In the genomic region with DNA sequence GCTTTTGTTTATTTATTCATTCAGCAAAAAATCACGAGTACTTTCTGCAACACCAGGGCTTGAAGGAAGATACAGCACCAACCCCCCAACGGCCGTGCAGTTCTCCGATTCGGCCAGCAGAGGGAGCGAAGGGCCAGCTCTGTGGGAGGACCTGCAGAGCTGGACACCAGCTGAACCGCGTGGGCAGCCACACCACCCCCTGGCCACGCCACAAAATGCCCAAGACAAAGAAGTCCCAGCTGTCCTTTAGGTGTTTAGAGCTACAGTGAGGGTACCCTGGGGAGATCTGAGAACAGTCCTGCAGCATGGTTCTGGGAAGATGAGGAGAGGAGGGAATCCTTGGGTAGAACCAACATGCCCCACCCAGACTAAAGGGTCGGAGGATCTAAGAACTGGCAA, we compare ENCODE assay signal across 8 cellular contexts.
DNase-seq lines count a peak whose midpoint lies in the region; ATAC-seq and TF ChIP-seq lines count a peak whose summit lies in the region.

No MANE protein-coding gene starts in this region.

- peak; percentile 61 for ATAC-seq in CD4-positive, alpha-beta T cell (ENCODE audit: poor library complexity)
- ATAC-seq in GM19438 (IDR thresholded peaks at IDR 0.05; ENCODE audit: low read depth, unreplicated experiment): peak; percentile 92
- ATAC-seq in IMR-90 (ENCODE audit: low read depth): peak; percentile 99

- peaks cover 4% of the 10 kb centered on the region for H3K4me1 Mint-ChIP-seq in CD4-positive, alpha-beta T cell (ENCODE audit: low read depth)
- H3K4me1 Mint-ChIP-seq in type B pancreatic cell (ENCODE audit: unreplicated experiment): peaks cover 34% of the 10 kb centered on the region

- no CpG with 5 or more reads among the region's 10 CpGs for WGBS in IMR-90 (ENCODE audit: extremely low coverage in 2 of 2, insufficient read length in 1 of 2), 2 experiments
- no CpG with 5 or more reads among the region's 10 CpGs for WGBS in trophoblast cell (ENCODE audit: extremely low coverage, insufficient coverage, insufficient read length)

- H3K18ac ChIP-seq in IMR-90 (ENCODE audit: low read depth, low read length): no peak overlapping the region
- H3K18ac ChIP-seq in trophoblast cell (ENCODE audit: low read length): no peak overlapping the region

- H4K12ac ChIP-seq in trophoblast cell (ENCODE audit: low read depth, low read length): no peak overlapping the region

- peak; percentile 98 for TF ChIP-seq CTCF in CD4-positive, alpha-beta T cell (IDR thresholded peaks at IDR 0.05)
- peak; percentile 89 for TF ChIP-seq CTCF in IMR-90 (conservative IDR thresholded peaks at IDR 0.05; ENCODE audit: low read depth, low read length)
- TF ChIP-seq CTCF in type B pancreatic cell (conservative IDR thresholded peaks at IDR 0.05): peak; percentile 97

- H2AK5ac ChIP-seq in IMR-90 (ENCODE audit: low read depth, low read length): no peak overlapping the region
- no peak overlapping the region for H2AK5ac ChIP-seq in trophoblast cell (ENCODE audit: low read length)

- dilution Hi-C loops in IMR-90 (cut with HindIII; ENCODE audit: low sequenced_read_pairs, unreplicated experiment): no loop called here

- no peak overlapping the region for H3K4me3 Mint-ChIP-seq in CD4-positive, alpha-beta T cell
- peak overlapping the region; percentile 26 for H3K4me3 Mint-ChIP-seq in type B pancreatic cell

- no TSS peak for BruUV-seq in IMR-90 (replicated peaks; lab: Mats Ljungman, UMichigan)

- no peak overlapping the region for H3K27ac ChIP-seq in CD4-positive, alpha-beta T cell (ENCODE audit: low read depth, low read length)
- H3K27ac ChIP-seq in IMR-90 (ENCODE audit: insufficient read depth, low read length) (no peak overlapping the region), trophoblast cell (ENCODE audit: low read depth, low read length) (no peak overlapping the region)

- no peak overlapping the region for H3K4me2 ChIP-seq in IMR-90 (ENCODE audit: low read depth, low read length)
- no peak overlapping the region for H3K4me2 ChIP-seq in trophoblast cell (ENCODE audit: low read length)

- peaks cover 6% of the 10 kb centered on the region for H3K36me3 Mint-ChIP-seq in CD4-positive, alpha-beta T cell (ENCODE audit: low read depth)
- peaks cover 9% of the 10 kb centered on the region for H3K36me3 Mint-ChIP-seq in type B pancreatic cell

- intact Hi-C loops in CD4-positive, alpha-beta T cell (cut with DNase I, micrococcal nuclease): loop anchor here (1.0 to 10.0 kb wide), 5 partner anchors 177 to 434 kb away; no protein-coding TSS in a partner anchor
- intact Hi-C loops in IMR-90 (cut with micrococcal nuclease): loop anchor here (1.0 kb wide), 5 partner anchors 83 to 432 kb away; a partner anchor contains a TSS

- H3K9me3 ChIP-seq in CD4-positive, alpha-beta T cell (ENCODE audit: control insufficient read depth, low read length): no peaks in the 10 kb centered on the region
- no peaks in the 10 kb centered on the region for H3K9me3 ChIP-seq in IMR-90 (ENCODE audit: control insufficient read depth, insufficient read depth, low read length)
- no peaks in the 10 kb centered on the region for H3K9me3 ChIP-seq in trophoblast cell (ENCODE audit: insufficient read depth, low read depth, low read length)

- peak overlapping the region; percentile 27; the same call in 1 of the 2 replicates for H3K4ac ChIP-seq in IMR-90 (ENCODE audit: low read depth, low read length)
- H3K4ac ChIP-seq in trophoblast cell (ENCODE audit: low read depth, low read length): no peak overlapping the region

- in situ Hi-C loops in IMR-90 (cut with MboI; ENCODE audit: low sequenced_read_pairs): loop anchor here (10.0 kb wide), 2 partner anchors 202 to 432 kb away; no protein-coding TSS in a partner anchor

- H3K9me3 Mint-ChIP-seq in CD4-positive, alpha-beta T cell: no peaks in the 10 kb centered on the region
- peaks cover 10% of the 10 kb centered on the region for H3K9me3 Mint-ChIP-seq in type B pancreatic cell

- no peaks in the 10 kb centered on the region for H4K20me1 ChIP-seq in IMR-90 (ENCODE audit: insufficient read depth, low read length)

- no peak overlapping the region for H3K56ac ChIP-seq in IMR-90 (ENCODE audit: extremely low read depth, insufficient read depth, low read length)

- peak overlapping the region; percentile 90 for H2AFZ ChIP-seq in IMR-90 (replicated peaks; ENCODE audit: low read length, poor library complexity)
- H2AFZ ChIP-seq in trophoblast cell (ENCODE audit: insufficient read depth, low read length, poor library complexity): no peak overlapping the region

- H3K27me3 Mint-ChIP-seq in CD4-positive, alpha-beta T cell: no peaks in the 10 kb centered on the region
- no peaks in the 10 kb centered on the region for H3K27me3 Mint-ChIP-seq in type B pancreatic cell

- no peak overlapping the region for H3K14ac ChIP-seq in IMR-90 (replicated peaks; ENCODE audit: low read depth, low read length)
- H3K14ac ChIP-seq in trophoblast cell (ENCODE audit: low read length): no peak overlapping the region

- no peak overlapping the region for H4K91ac ChIP-seq in IMR-90 (ENCODE audit: insufficient read depth, low read depth, low read length)
- H4K91ac ChIP-seq in trophoblast cell (ENCODE audit: low read depth, low read length): no peak overlapping the region

- peak overlapping the region; percentile 70 for H2AK9ac ChIP-seq in IMR-90 (replicated peaks; ENCODE audit: low read depth, low read length, poor library complexity)

- H3K9ac ChIP-seq in IMR-90 (ENCODE audit: low read depth, low read length): no peak overlapping the region
- no peak overlapping the region for H3K9ac ChIP-seq in trophoblast cell (ENCODE audit: low read length)

- H4K5ac ChIP-seq in IMR-90 (ENCODE audit: low read depth, low read length): no peak overlapping the region

- CTCF ChIA-PET in CD4-positive, alpha-beta T cell (lab: Charles Lee): interaction anchor here (0.6 to 1.7 kb wide), 13 partner anchors 11 to 429 kb away, joined by 3 to 9 read pairs (median 3); no protein-coding TSS in a partner anchor
- CTCF ChIA-PET in IMR-90 (lab: Yijun Ruan, JAX): interaction anchor here (0.5 to 2.8 kb wide), 22 partner anchors 9 to 433 kb away, joined by 3 to 16 read pairs (median 4); no protein-coding TSS in a partner anchor

- no peak overlapping the region for H2BK15ac ChIP-seq in IMR-90 (ENCODE audit: low read depth, low read length)

- no peaks in the 10 kb centered on the region for H3K27me3 ChIP-seq in CD4-positive, alpha-beta T cell (ENCODE audit: control insufficient read depth, insufficient read depth, low read length)
- H3K27me3 ChIP-seq in IMR-90 (ENCODE audit: control insufficient read depth, insufficient read depth, low read length) (no peaks in the 10 kb centered on the region), trophoblast cell (ENCODE audit: insufficient read depth, low read length) (no peaks in the 10 kb centered on the region)

- TF ChIP-seq RAD21 in IMR-90 (IDR thresholded peaks at IDR 0.05; ENCODE audit: low read length): peak; percentile 93

- no peaks in the 10 kb centered on the region for H3K79me2 ChIP-seq in trophoblast cell (ENCODE audit: control insufficient read depth, insufficient read depth, low read length, poor library complexity)

- no peak overlapping the region for H3K23ac ChIP-seq in IMR-90 (ENCODE audit: low read depth, low read length)
- H3K23ac ChIP-seq in trophoblast cell (ENCODE audit: low read length): no peak overlapping the region

- H3K4me1 ChIP-seq in IMR-90 (ENCODE audit: control insufficient read depth, insufficient read depth, low read length): no peaks in the 10 kb centered on the region; the same call in 1 of the 2 replicates
- H3K4me1 ChIP-seq in trophoblast cell (ENCODE audit: control insufficient read depth in 1 of 2, insufficient read depth in 2 of 2, low read length in 2 of 2): peaks cover 9 to 18% of the 10 kb centered on the region in 2 experiments

- H4K8ac ChIP-seq in IMR-90 (ENCODE audit: low read depth in 2 of 2, low read length in 2 of 2) (no peak overlapping the region), trophoblast cell (ENCODE audit: low read depth, low read length) (no peak overlapping the region)

- H2BK5ac ChIP-seq in IMR-90 (ENCODE audit: low read depth, low read length, poor library complexity, severe bottlenecking) (no peak overlapping the region), trophoblast cell (ENCODE audit: low read depth, low read length, poor library complexity) (no peak overlapping the region)

- H2BK12ac ChIP-seq in trophoblast cell (ENCODE audit: low read length): no peak overlapping the region

- 0 out of 2 replicates have a peak, but pooled peaks have one; percentile 34 for TF ChIP-seq POLR2A in IMR-90 (IDR thresholded peaks at IDR 0.05; ENCODE audit: low read depth, low read length)

- POLR2A ChIA-PET in CD4-positive, alpha-beta T cell (lab: Charles Lee): interaction anchor here (0.6 to 1.3 kb wide), 2 partner anchors 11 to 178 kb away, joined by 3 to 5 read pairs; no protein-coding TSS in a partner anchor
- POLR2A ChIA-PET in IMR-90 (lab: Charles Lee; ENCODE audit: unreplicated experiment): no interaction called here

- DNase-seq in CD4-positive, alpha-beta T cell: peak; percentile 57 to 82 (median 72)
- DNase-seq in IMR-90 (peak; percentile 61), SK-N-DZ (ENCODE audit: low spot score) (peak; percentile 60), germinal center (ENCODE audit: low spot score) (peak; percentile 75), trophoblast cell (peak; percentile 75 to 93), type B pancreatic cell (ENCODE audit: extremely low spot score, unreplicated experiment) (peak; percentile 86)
- peak; percentile 78 for DNase-seq in activated naive CD4-positive, alpha-beta T cell treated with Interleukin-2 at 50 U/mL for 16 hours

- H3K9me1 ChIP-seq in IMR-90 (ENCODE audit: insufficient read depth, low read length): no peaks in the 10 kb centered on the region

- no peak overlapping the region for H2BK120ac ChIP-seq in IMR-90 (ENCODE audit: low read depth, low read length)
- no peak overlapping the region for H2BK120ac ChIP-seq in trophoblast cell (ENCODE audit: insufficient read depth, low read length, poor library complexity)

- H3K27ac Mint-ChIP-seq in CD4-positive, alpha-beta T cell: no peak overlapping the region
- H3K27ac Mint-ChIP-seq in type B pancreatic cell: peak overlapping the region; percentile 22

- no peaks in the 10 kb centered on the region for H3K79me1 ChIP-seq in IMR-90 (ENCODE audit: low read depth in 1 of 2, low read length in 2 of 2)
- H3K79me1 ChIP-seq in trophoblast cell (ENCODE audit: low read length): no peaks in the 10 kb centered on the region

- H3K4me3 ChIP-seq in IMR-90 (ENCODE audit: insufficient read depth, low read depth, low read length): no peak overlapping the region
- H3K4me3 ChIP-seq in trophoblast cell (ENCODE audit: low read depth, low read length): no peak overlapping the region

- no peak overlapping the region for H2BK20ac ChIP-seq in IMR-90 (ENCODE audit: low read depth, low read length)

- no peaks in the 10 kb centered on the region for H3K36me3 ChIP-seq in IMR-90 (ENCODE audit: control insufficient read depth, insufficient read depth, low read length)
- H3K36me3 ChIP-seq in trophoblast cell (ENCODE audit: control insufficient read depth in 1 of 2, insufficient read depth in 2 of 2, low read length in 2 of 2): no peaks in the 10 kb centered on the region

TF ChIP-seq in IMR-90, 13 proteins besides CTCF, POLR2A, EP300 and RAD21 (continues in another document):
- TF ChIP-seq CEBPB (IDR thresholded peaks at IDR 0.05; ENCODE audit: low read depth, low read length): no peak
